8 cellular contexts compared by ENCODE assay signal in genomic region chr17:48830840-48831548, GRCh38. TPM values are rescaled to one million over a fixed set of nuclear protein-coding genes. Genes with fewer than 3 reads are reported as not detected.
DNase-seq lines count a peak whose midpoint lies in the region; ATAC-seq, FAIRE-seq and TF ChIP-seq lines count a peak whose summit lies in the region.

Gene CALCOCO2, plus strand, starts transcription at chr17:48831035. Its CDS starts 10,673 bp downstream, at chr17:48841708.

- H3K27ac ChIP-seq in VCaP (peak within 1 kb of the TSS; percentile 84), iPS-20b (ENCODE audit: low read length) (no peak within 1 kb of the TSS), small intestine (ENCODE audit: low read depth in 1 of 2, low read length in 1 of 2) (peak within 1 kb of the TSS; percentile 91 to 98)

- POLR2A ChIA-PET in AG04449 (lab: Yijun Ruan, JAX) = interaction anchor here (0.6 kb wide), 1 partner anchor 88 kb away, joined by 4 read pairs; no protein-coding TSS in a partner anchor

- ATAC-seq in GM18870 (IDR thresholded peaks at IDR 0.05; ENCODE audit: unreplicated experiment) (peak; percentile 54), HG03135 (IDR thresholded peaks at IDR 0.05; ENCODE audit: unreplicated experiment) (peak; percentile 87)

- CTCF ChIA-PET in AG04449 (lab: Yijun Ruan, JAX) = interaction anchor here (0.7 to 3.2 kb wide), 11 partner anchors 8 to 159 kb away, joined by 3 to 18 read pairs (median 5); no protein-coding TSS in a partner anchor

- H3K9ac ChIP-seq in iPS-20b (ENCODE audit: low read depth, low read length) = peak within 1 kb of the TSS; percentile 76

- peak within 1 kb of the TSS; percentile 100 for H3K4me3 ChIP-seq in AG04449 (ENCODE audit: low read depth, low read length)
- H3K4me3 ChIP-seq in iPS-20b (ENCODE audit: low read length) = peak within 1 kb of the TSS; percentile 89
- peak within 1 kb of the TSS; percentile 90 to 91 for H3K4me3 ChIP-seq in small intestine (ENCODE audit: low read depth in 1 of 2, low read length in 2 of 2)

- H3K4me1 ChIP-seq in iPS-20b (ENCODE audit: insufficient read depth, low read length) (no peaks in the 10 kb centered on the region), small intestine (ENCODE audit: control insufficient read depth in 2 of 2, insufficient read depth in 1 of 2, low read depth in 1 of 2, low read length in 1 of 2) (peaks cover 5 to 20% of the 10 kb centered on the region in 2 donors)

- WGBS in small intestine, 3 donors = 0 to 1% (median 1%) methylated on average over 35 to 48 of the region's 48 CpGs

- peak; percentile 42 for DNase-seq in AG04449 (ENCODE audit: low read depth, low spot score)
- DNase-seq in NCI-H2227 (lab: John Stamatoyannopoulos, UW; ENCODE audit: unreplicated experiment) = peak; percentile 97
- DNase-seq in T47D (ENCODE audit: low read depth in 1 of 2, low spot score in 1 of 2) = peak; percentile 95 to 98
- DNase-seq in small intestine = peak; percentile 98

- no peak for FAIRE-seq in small intestine (lab: Jason Lieb, UNC)

- H3K9me3 ChIP-seq in iPS-20b (ENCODE audit: insufficient read depth, low read depth, low read length) (no peaks in the 10 kb centered on the region), small intestine (ENCODE audit: control insufficient read depth, low read depth) (no peaks in the 10 kb centered on the region)

- in situ Hi-C loops in T47D (cut with HindIII; ENCODE audit: low pct_unique_long_range_greater_than_20kb, low sequenced_read_pairs) = no loop called here

- H3K36me3 ChIP-seq in iPS-20b (ENCODE audit: insufficient read depth, low read depth, low read length) (no peaks in the 10 kb centered on the region), small intestine (ENCODE audit: control insufficient read depth in 2 of 2, insufficient read depth in 2 of 2, low read length in 2 of 2) (no peaks in the 10 kb centered on the region)

- H3K27me3 ChIP-seq in iPS-20b (ENCODE audit: insufficient read depth, low read length) = no peaks in the 10 kb centered on the region
- H3K27me3 ChIP-seq in small intestine (ENCODE audit: control insufficient read depth in 2 of 2, insufficient read depth in 2 of 2, low read length in 2 of 2) = no peaks in the 10 kb centered on the region

- TF ChIP-seq CTCF in AG04449 (IDR thresholded peaks at IDR 0.05; ENCODE audit: insufficient read depth, low read length, missing control alignments) (no peak), VCaP (conservative IDR thresholded peaks at IDR 0.05) (peak; percentile 25)

RNA-seq across cellular contexts. Expression of gene CALCOCO2, which starts in this region (rescaled TPM):
- 10 to 100 TPM; 72.1 to 88.1 (median 87.4) TPM for polyA plus RNA-seq in small intestine

Comparison
In these comparisons a context has a peak if more than half of its experiments do, and no peak if none do; other contexts are left out.
1. DNase-seq: peak in every context shown above with its lines; median percentile 98 in small intestine; 97 in NCI-H2227; 96 in T47D; 42 in AG04449.